Comparison of ENCODE assay signal across 8 cellular contexts in genomic region chr18:57437782-57438668, GRCh38. TPM values are rescaled to one million over a fixed set of nuclear protein-coding genes. Genes with fewer than 3 reads are reported as not detected.
A peak's percentile ranks its signal among the peaks of the same experiment; 100 is the strongest.
DNase-seq lines count a peak whose midpoint lies in the region; ATAC-seq and TF ChIP-seq lines count a peak whose summit lies in the region.

No MANE protein-coding gene starts in this region.

- TF ChIP-seq CTCF in glutamatergic neuron (IDR thresholded peaks at IDR 0.05; ENCODE audit: partially characterized antibody, unreplicated experiment) (peak; percentile 75), vagina (IDR thresholded peaks at IDR 0.05) (no peak)

- peaks cover 69% of the 10 kb centered on the region for H3K27me3 ChIP-seq in rectal smooth muscle tissue (ENCODE audit: control insufficient read depth, insufficient read depth, low read length)
- peaks cover 36% of the 10 kb centered on the region for H3K27me3 ChIP-seq in vagina

- H3K36me3 Mint-ChIP-seq in activated T-cell treated with anti-CD3 and anti-CD28 coated beads, Interleukin-2, amount 50 U/mL, for 24 hours (ENCODE audit: low read depth): no peaks in the 10 kb centered on the region
- H3K36me3 Mint-ChIP-seq in glutamatergic neuron (ENCODE audit: unreplicated experiment): peaks cover 9% of the 10 kb centered on the region

- peaks cover 94% of the 10 kb centered on the region for H3K27me3 Mint-ChIP-seq in activated T-cell treated with anti-CD3 and anti-CD28 coated beads, Interleukin-2, amount 50 U/mL, for 24 hours
- H3K27me3 Mint-ChIP-seq in glutamatergic neuron (ENCODE audit: unreplicated experiment): peaks cover 57% of the 10 kb centered on the region

- H3K4me1 Mint-ChIP-seq in activated T-cell treated with anti-CD3 and anti-CD28 coated beads, Interleukin-2, amount 50 U/mL, for 24 hours (ENCODE audit: low read depth): peaks cover 60% of the 10 kb centered on the region
- H3K4me1 Mint-ChIP-seq in glutamatergic neuron (ENCODE audit: low read depth, unreplicated experiment): peaks cover 30% of the 10 kb centered on the region

- peak; percentile 45 for DNase-seq in GDM1 (lab: John Stamatoyannopoulos, UW)
- peak; percentile 37 for DNase-seq in NCI-H460 (ENCODE audit: extremely low read depth, low read depth)
- peak; percentile 70 for DNase-seq in activated T-cell treated with anti-CD3 and anti-CD28 coated beads, Interleukin-2, amount 50 U/mL, for 24 hours
- peak; percentile 89 for DNase-seq in glutamatergic neuron
- no peak for DNase-seq in vagina (ENCODE audit: extremely low spot score in 2 of 2)
- DNase-seq in NK-92 (lab: John Stamatoyannopoulos, UW; ENCODE audit: unreplicated experiment): no peak

- intact Hi-C loops in vagina (cut with DNase I): no loop called here

- no peak overlapping the region for H3K27ac Mint-ChIP-seq in activated T-cell treated with anti-CD3 and anti-CD28 coated beads, Interleukin-2, amount 50 U/mL, for 24 hours
- peak overlapping the region; percentile 99 for H3K27ac Mint-ChIP-seq in glutamatergic neuron (ENCODE audit: unreplicated experiment)

- no peaks in the 10 kb centered on the region for H3K36me3 ChIP-seq in rectal smooth muscle tissue (ENCODE audit: control insufficient read depth, insufficient read depth, low read length)
- no peaks in the 10 kb centered on the region for H3K36me3 ChIP-seq in vagina

- H3K4me3 Mint-ChIP-seq in activated T-cell treated with anti-CD3 and anti-CD28 coated beads, Interleukin-2, amount 50 U/mL, for 24 hours: peak overlapping the region; percentile 35
- H3K4me3 Mint-ChIP-seq in glutamatergic neuron (ENCODE audit: unreplicated experiment): peak overlapping the region; percentile 99

- no peak overlapping the region for H3K9ac ChIP-seq in rectal smooth muscle tissue (ENCODE audit: low read length)

- H3K27ac ChIP-seq in rectal smooth muscle tissue (ENCODE audit: low read depth, low read length): no peak overlapping the region
- no peak overlapping the region for H3K27ac ChIP-seq in vagina

- H3K9me3 ChIP-seq in vagina: no peaks in the 10 kb centered on the region

- ATAC-seq in HG02938 (IDR thresholded peaks at IDR 0.05; ENCODE audit: unreplicated experiment): peak; percentile 50

- H3K9me3 Mint-ChIP-seq in activated T-cell treated with anti-CD3 and anti-CD28 coated beads, Interleukin-2, amount 50 U/mL, for 24 hours: no peaks in the 10 kb centered on the region
- H3K9me3 Mint-ChIP-seq in glutamatergic neuron (ENCODE audit: unreplicated experiment): peaks cover 52% of the 10 kb centered on the region

- peak overlapping the region; percentile 37 for H3K4me3 ChIP-seq in rectal smooth muscle tissue (ENCODE audit: low read length)
- peak overlapping the region in 1 of 2 donors; percentile 11 for H3K4me3 ChIP-seq in vagina

- TF ChIP-seq POLR2A in vagina (IDR thresholded peaks at IDR 0.05): no peak

- H3K4me1 ChIP-seq in rectal smooth muscle tissue (ENCODE audit: control insufficient read depth, insufficient read depth, low read length): peaks cover 6% of the 10 kb centered on the region
- peaks cover 66% of the 10 kb centered on the region for H3K4me1 ChIP-seq in vagina

RNA-seq across cellular contexts. Expression of gene ONECUT2, which starts 2.9 kb away (rescaled TPM):
- 0.17 and 0.22 TPM in 2 replicates for total RNA-seq in NCI-H460 (2014; rRNA removed; shearing (Covaris generic))
- polyA plus RNA-seq in NCI-H460 (2014; cell fraction: nucleus; rRNA removed): 0.57 and 0.78 TPM in 2 replicates
- total RNA-seq in glutamatergic neuron (ENCODE audit: unreplicated experiment) (230 TPM), vagina (not detected)

Comparison
In these comparisons a context has a peak if more than half of its experiments do, and no peak if none do; other contexts are left out.
1. DNase-seq: peak in GDM1 (single experiment), NCI-H460 (single experiment), activated T-cell treated with anti-CD3 and anti-CD28 coated beads, Interleukin-2, amount 50 U/mL, for 24 hours (single experiment) and glutamatergic neuron (single experiment); none in vagina (0 of 2) and NK-92 (single experiment).
2. RNA of gene ONECUT2, which starts 2.9 kb away (total RNA-seq): 230 TPM in glutamatergic neuron (single experiment); 0.17 to 0.22 TPM in NCI-H460 and not detected in vagina (single experiment); every median in the first group is over 100 times any median in the second.